Comparison of ENCODE assay signal across 16 cellular contexts in genomic region chr5:54681036-54681435, GRCh38.
"Had no signal": no experiment of that assay in that cellular context is flagged by ENCODE, and none has a peak within 500 bp of the region (broad histone marks: within the 10 kb centered on the region; RNA-seq: fewer than 3 reads in every experiment).

No MANE protein-coding gene starts in this region.

- H3K4me3 Mint-ChIP-seq: natural killer cell, neural crest cell had no signal

- DNase-seq: dermis blood vessel endothelial cell; erythroblast; heart left ventricle; hippocampal formation; left colon; natural killer cell; ovary; right cardiac atrium; stimulated activated CD4-positive, alpha-beta T cell treated with anti-CD3 and anti-CD28 coated beads, Interleukin-2, amount 100 ng/mL, for 48 hours; stimulated activated naive CD8-positive, alpha-beta T cell treated with anti-CD3 and anti-CD28 coated beads, Interleukin-15, Interleukin-2, amounts not matched to agents 100 U/mL and 50 U/mL, for 24 hours; upper lobe of right lung had no signal

- H3K4me2 ChIP-seq: smooth muscle cell had no signal

- H3K4me1 ChIP-seq: suprapubic skin, vagina had no signal

- H3K27ac ChIP-seq: heart left ventricle, ovary, suprapubic skin, upper lobe of right lung, vagina had no signal

- H3K36me3 ChIP-seq: heart left ventricle, ovary, suprapubic skin, tibial nerve, upper lobe of right lung, vagina had no signal

- ATAC-seq: heart left ventricle; left colon; natural killer cell; right cardiac atrium; stimulated activated naive CD8-positive, alpha-beta T cell treated with anti-CD3 and anti-CD28 coated beads, Interleukin-15, Interleukin-2, amounts not matched to agents 100 U/mL and 50 U/mL, for 24 hours; upper lobe of right lung had no signal

- H3K36me3 Mint-ChIP-seq: natural killer cell had no signal

- H3K9me3 Mint-ChIP-seq: natural killer cell had no signal

- H3K27ac Mint-ChIP-seq: natural killer cell had no signal

- H3K4me1 Mint-ChIP-seq: neural crest cell had no signal

- H3K9me3 ChIP-seq: ovary, suprapubic skin, upper lobe of right lung, vagina had no signal

- H3K27me3 ChIP-seq: heart left ventricle, suprapubic skin, tibial nerve, upper lobe of right lung, vagina had no signal

- H3K4me3 ChIP-seq: heart left ventricle, ovary, smooth muscle cell, suprapubic skin, tibial nerve, upper lobe of right lung, vagina had no signal
